8 cellular contexts compared by ENCODE assay signal in genomic region chr18:49486959-49487710, GRCh38. TPM values are rescaled to one million over a fixed set of nuclear protein-coding genes. Genes with fewer than 3 reads are reported as not detected.
A peak's percentile ranks its signal among the peaks of the same experiment; 100 is the strongest.
DNase-seq lines count a peak whose midpoint lies in the region; ATAC-seq and TF ChIP-seq lines count a peak whose summit lies in the region.

Gene C18orf32 (minus strand): TSS chr18:49487234. CDS start chr18:49483748, 3,486 bp downstream.

- ATAC-seq in activated T-helper 17 cell treated with anti-CD3 and anti-CD28 coated beads, Interleukin-2, amount 50 U/mL, for 72 hours (replicated peaks), result peak; percentile 95
- ATAC-seq in natural killer cell treated with Interleukin-12 subunit alpha and Interleukin-12 subunit beta and Interleukin-15 and Interleukin-18, amount 100 ng/mL, for 72 hours, result peak; percentile 97 to 98
- peak; percentile 95 for ATAC-seq in stimulated activated naive CD8-positive, alpha-beta T cell treated with anti-CD3 and anti-CD28 coated beads, Interleukin-15, Interleukin-2, amounts not matched to agents 100 U/mL and 50 U/mL, for 24 hours

- peak; percentile 96 for DNase-seq in Daoy (ENCODE audit: low read depth)
- DNase-seq in GOT3 (lab: John Stamatoyannopoulos, UW), result peak; percentile 78
- peak; percentile 83 for DNase-seq in LNCaP clone FGC (ENCODE audit: low read depth)
- DNase-seq in RWPE1 (ENCODE audit: low spot score), result peak; percentile 72
- DNase-seq in fibroblast of peridontal ligament (ENCODE audit: extremely low read depth), result peak; percentile 88
- DNase-seq in natural killer cell treated with Interleukin-12 subunit alpha and Interleukin-12 subunit beta and Interleukin-15 and Interleukin-18, amount 100 ng/mL, for 72 hours (ENCODE audit: low spot score), result peak; percentile 97
- peak; percentile 97 for DNase-seq in stimulated activated naive CD8-positive, alpha-beta T cell treated with anti-CD3 and anti-CD28 coated beads, Interleukin-15, Interleukin-2, amounts not matched to agents 100 U/mL and 50 U/mL, for 24 hours

- H3K4me3 Mint-ChIP-seq in activated T-helper 17 cell treated with anti-CD3 and anti-CD28 coated beads, Interleukin-2, amount 50 U/mL, for 72 hours, result peak within 1 kb of the TSS; percentile 86
- peak within 1 kb of the TSS; percentile 87 for H3K4me3 Mint-ChIP-seq in natural killer cell treated with Interleukin-12 subunit alpha and Interleukin-12 subunit beta and Interleukin-15 and Interleukin-18, amount 100 ng/mL, for 72 hours

- H3K9me3 Mint-ChIP-seq in activated T-helper 17 cell treated with anti-CD3 and anti-CD28 coated beads, Interleukin-2, amount 50 U/mL, for 72 hours, result no peaks in the 10 kb centered on the region
- no peaks in the 10 kb centered on the region for H3K9me3 Mint-ChIP-seq in natural killer cell treated with Interleukin-12 subunit alpha and Interleukin-12 subunit beta and Interleukin-15 and Interleukin-18, amount 100 ng/mL, for 72 hours

- POLR2A ChIA-PET in RWPE1 (lab: Yijun Ruan, JAX; ENCODE audit: low non-redundant PET), result interaction anchor here (0.5 to 0.6 kb wide), 2 partner anchors 8 to 26 kb away, joined by 3 to 7 read pairs; partner anchors contain the start of gene DYM

- H3K27me3 Mint-ChIP-seq in activated T-helper 17 cell treated with anti-CD3 and anti-CD28 coated beads, Interleukin-2, amount 50 U/mL, for 72 hours, result no peaks in the 10 kb centered on the region
- H3K27me3 Mint-ChIP-seq in natural killer cell treated with Interleukin-12 subunit alpha and Interleukin-12 subunit beta and Interleukin-15 and Interleukin-18, amount 100 ng/mL, for 72 hours, result no peaks in the 10 kb centered on the region

- peak within 1 kb of the TSS; percentile 94 for H3K27ac ChIP-seq in RWPE1

- H3K36me3 Mint-ChIP-seq in activated T-helper 17 cell treated with anti-CD3 and anti-CD28 coated beads, Interleukin-2, amount 50 U/mL, for 72 hours (ENCODE audit: low read depth), result peaks cover 79% of the 10 kb centered on the region
- peaks cover 46% of the 10 kb centered on the region for H3K36me3 Mint-ChIP-seq in natural killer cell treated with Interleukin-12 subunit alpha and Interleukin-12 subunit beta and Interleukin-15 and Interleukin-18, amount 100 ng/mL, for 72 hours

- CTCF ChIA-PET in RWPE1 (lab: Yijun Ruan, JAX), result no interaction called here

- peaks cover 19% of the 10 kb centered on the region for H3K4me1 Mint-ChIP-seq in activated T-helper 17 cell treated with anti-CD3 and anti-CD28 coated beads, Interleukin-2, amount 50 U/mL, for 72 hours
- peaks cover 46 to 54% of the 10 kb centered on the region in 2 donors for H3K4me1 Mint-ChIP-seq in natural killer cell treated with Interleukin-12 subunit alpha and Interleukin-12 subunit beta and Interleukin-15 and Interleukin-18, amount 100 ng/mL, for 72 hours (ENCODE audit: low read depth in 2 of 2)

- H3K4me3 ChIP-seq in LNCaP clone FGC (ENCODE audit: low read depth, low read length), result peak within 1 kb of the TSS; percentile 79

- no peak for TF ChIP-seq CTCF in LNCaP clone FGC (IDR thresholded peaks at IDR 0.05; ENCODE audit: control insufficient read depth, extremely low read depth, insufficient read depth)
- no peak for TF ChIP-seq CTCF in RWPE1 (conservative IDR thresholded peaks at IDR 0.05; ENCODE audit: low read depth)

- H3K27ac Mint-ChIP-seq in activated T-helper 17 cell treated with anti-CD3 and anti-CD28 coated beads, Interleukin-2, amount 50 U/mL, for 72 hours, result peak within 1 kb of the TSS; percentile 95
- peak within 1 kb of the TSS; percentile 91 to 94 for H3K27ac Mint-ChIP-seq in natural killer cell treated with Interleukin-12 subunit alpha and Interleukin-12 subunit beta and Interleukin-15 and Interleukin-18, amount 100 ng/mL, for 72 hours

RNA-seq across cellular contexts. Expression of gene C18orf32, which starts in this region (rescaled TPM):
- total RNA-seq in Daoy (2014; rRNA removed; shearing (Covaris generic)), result 36.1 and 57.9 TPM in 2 replicates
- total RNA-seq in activated T-helper 17 cell treated with anti-CD3 and anti-CD28 coated beads, Interleukin-2, amount 50 U/mL, for 72 hours, result 10 to 100 TPM; 15.6 to 17.4 TPM
- 10 to 100 TPM; 14.4 to 40.8 TPM for total RNA-seq in natural killer cell treated with Interleukin-12 subunit alpha and Interleukin-12 subunit beta and Interleukin-15 and Interleukin-18, amount 100 ng/mL, for 72 hours

Comparison
In these comparisons a context has a peak if more than half of its experiments do, and no peak if none do; other contexts are left out.
1. Peak in every context shown above with its lines: DNase-seq, ATAC-seq, H3K4me3 ChIP-seq and H3K27ac ChIP-seq.